Comparison of ENCODE assay signal across 8 cellular contexts in genomic region chr2:230865324-230865765, GRCh38. TPM values are rescaled to one million over a fixed set of nuclear protein-coding genes. Genes with fewer than 3 reads are reported as not detected.
DNase-seq lines count a peak whose midpoint lies in the region; ATAC-seq, FAIRE-seq and TF ChIP-seq lines count a peak whose summit lies in the region.

No MANE protein-coding gene starts in this region.

- H3K27me3 ChIP-seq in NT2/D1 (ENCODE audit: insufficient read depth, insufficient read length) (peaks cover 14% of the 10 kb centered on the region), pancreas (no peaks in the 10 kb centered on the region)

- WGBS in pancreas, 2 donors = 4 to 8% methylated on average over 17 to 23 of the region's 23 CpGs

- H3K9me3 ChIP-seq in NT2/D1 (ENCODE audit: insufficient read depth, low read length) = no peaks in the 10 kb centered on the region
- no peaks in the 10 kb centered on the region for H3K9me3 ChIP-seq in pancreas

- H3K4me1 ChIP-seq in NT2/D1 (ENCODE audit: insufficient read depth, insufficient read length) (peaks cover 31% of the 10 kb centered on the region), pancreas (peaks cover 0 to 14% (median 9%) of the 10 kb centered on the region in 3 donors)

- DNase-seq in EH (ENCODE audit: low read depth) = peak; percentile 21
- no peak for DNase-seq in NT2/D1 (ENCODE audit: low read depth, low spot score)
- no peak for DNase-seq in epithelial cell of proximal tubule (ENCODE audit: low read depth)
- no peak for DNase-seq in pancreas
- DNase-seq in OCI-M1 (lab: John Stamatoyannopoulos, UW) = no peak
- no peak for DNase-seq in germinal center (ENCODE audit: low spot score)
- DNase-seq in NCI-H1092 (lab: John Stamatoyannopoulos, UW) = no peak

- intact Hi-C loops in pancreas (cut with DNase I) = no loop called here

- TF ChIP-seq CTCF in epithelial cell of proximal tubule (conservative IDR thresholded peaks at IDR 0.05; ENCODE audit: low read depth, low read length) (no peak), pancreas (IDR thresholded peaks at IDR 0.05) (no peak)

- H3K9ac ChIP-seq in NT2/D1 (ENCODE audit: insufficient read length, low read depth) = peak overlapping the region; percentile 96

- H3K4me3 ChIP-seq in NT2/D1 (ENCODE audit: insufficient read length, low read depth) = peak overlapping the region; percentile 91
- H3K4me3 ChIP-seq in epithelial cell of proximal tubule (ENCODE audit: low read depth, low read length) = peak overlapping the region; percentile 79
- peak overlapping the region; percentile 59 to 93 (median 83) for H3K4me3 ChIP-seq in pancreas

- ATAC-seq in pancreas (no peak), HG02588 (IDR thresholded peaks at IDR 0.05; ENCODE audit: unreplicated experiment) (no peak)

- H3K27ac ChIP-seq in pancreas = peak overlapping the region in 1 of 4 donors; percentile 26

- no peak for FAIRE-seq in pancreas (lab: Jason Lieb, UNC)

- H3K36me3 ChIP-seq in NT2/D1 (ENCODE audit: insufficient read depth, insufficient read length, low read length) (peaks cover 4% of the 10 kb centered on the region), pancreas (no peaks in the 10 kb centered on the region)

RNA-seq across cellular contexts. Expression of gene ITM2C, which starts 0.6 kb away (rescaled TPM):
- 120 and 169 TPM in 2 replicates for total RNA-seq in epithelial cell of proximal tubule
- total RNA-seq in pancreas = 10 to 100 TPM; 26.2 to 68.7 (median 40.3) TPM
- 10 to 100 TPM; 39.0 to 96.3 TPM for polyA plus RNA-seq in pancreas

RNA-seq across cellular contexts. Expression of gene GPR55, which starts 59.7 kb away (rescaled TPM):
- not detected in 2 replicates for total RNA-seq in epithelial cell of proximal tubule
- total RNA-seq in pancreas = under 1 TPM in 4 of 6 donors, not detected in 2; 0.03 to 0.12 (median 0.06) TPM
- polyA plus RNA-seq in pancreas = under 1 TPM in 1 of 2 donors, not detected in 1; 0.02 TPM
